Comparison of ENCODE assay signal across 29 cellular contexts in the genomic region with DNA sequence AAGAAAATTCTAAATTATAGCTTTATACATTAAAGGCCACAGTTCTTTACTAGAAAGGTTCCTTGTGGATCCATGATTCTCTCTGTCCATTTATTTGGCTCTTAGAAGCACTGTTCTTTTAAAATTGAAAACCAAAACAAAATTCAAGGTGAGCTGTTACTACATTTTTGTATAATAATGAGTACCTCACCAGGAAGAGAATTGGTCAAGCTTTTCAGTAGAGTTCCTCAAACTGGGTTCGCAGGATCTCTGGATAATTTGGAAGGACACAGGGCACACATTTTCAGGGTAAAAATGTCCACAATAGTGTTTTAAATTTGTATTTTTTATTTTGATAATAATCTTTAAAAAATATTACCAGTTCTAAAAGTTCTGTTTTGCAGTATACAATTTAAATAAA.
"Had no signal": no experiment of that assay in that cellular context is flagged by ENCODE, and none has a peak within 500 bp of the region (broad histone marks: within the 10 kb centered on the region; RNA-seq: fewer than 3 reads in every experiment).

No MANE protein-coding gene starts in this region.

- H3K9ac ChIP-seq: SK-N-SH had no signal

- ATAC-seq: activated CD4-positive, alpha-beta T cell treated with anti-CD3 and anti-CD28 coated beads for 36 hours; activated CD4-positive, CD25-positive, alpha-beta regulatory T cell treated with anti-CD3 and anti-CD28 coated beads, Interleukin-2, amount 50 U/mL, for 24 hours; activated CD8-positive, alpha-beta T cell treated with anti-CD3 and anti-CD28 coated beads, Interleukin-2, amount 10 ng/mL, durations not matched to agents 7 days and 5 days; Panc1 had no signal

- H3K27me3 ChIP-seq: brain microvascular endothelial cell, MG63, SJSA1 had no signal

- H3K36me3 ChIP-seq: brain microvascular endothelial cell, MG63, SJSA1 had no signal

- H3K27ac ChIP-seq: brain microvascular endothelial cell, SJSA1 had no signal

- H3K4me1 Mint-ChIP-seq: activated CD4-positive, alpha-beta T cell treated with anti-CD3 and anti-CD28 coated beads for 36 hours; activated CD4-positive, alpha-beta T cell treated with anti-CD3 and anti-CD28 coated beads, Interleukin-2, amount 10 ng/mL, durations not matched to agents 7 days and 5 days; activated naive CD4-positive, alpha-beta T cell treated with anti-CD3 and anti-CD28 coated beads, Interleukin-2, amount 10 ng/mL, durations not matched to agents 7 days and 5 days; activated naive CD8-positive, alpha-beta T cell treated with anti-CD3 and anti-CD28 coated beads for 36 hours had no signal

- H3K4me3 Mint-ChIP-seq: activated CD4-positive, alpha-beta T cell treated with anti-CD3 and anti-CD28 coated beads for 36 hours; activated CD4-positive, alpha-beta T cell treated with anti-CD3 and anti-CD28 coated beads, Interleukin-2, amount 10 ng/mL, durations not matched to agents 7 days and 5 days; activated CD8-positive, alpha-beta T cell treated with anti-CD3 and anti-CD28 coated beads, Interleukin-2, amount 10 ng/mL, durations not matched to agents 7 days and 5 days; activated naive CD4-positive, alpha-beta T cell treated with anti-CD3 and anti-CD28 coated beads, Interleukin-2, amount 10 ng/mL, durations not matched to agents 7 days and 5 days; activated naive CD8-positive, alpha-beta T cell treated with anti-CD3 and anti-CD28 coated beads for 36 hours; activated T-cell treated with anti-CD3 and anti-CD28 coated beads, Interleukin-2, amount 50 U/mL, for 24 hours; T-helper 1 cell treated with Interleukin-12 subunit alpha and Interleukin-12 subunit beta and Interleukin-4 antibody, amounts not matched to agents 30 μg/mL and 1 μg/mL, for 36 hours; T-helper 2 cell treated with Interferon-gamma antibody and Interleukin-4, amounts not matched to agents 5 μg/mL and 100 μg/mL, for 36 hours had no signal

- DNase-seq: activated CD4-positive, alpha-beta T cell treated with anti-CD3 and anti-CD28 coated beads for 36 hours; activated CD4-positive, alpha-beta T cell treated with anti-CD3 and anti-CD28 coated beads, Interleukin-2, amount 10 ng/mL, durations not matched to agents 7 days and 5 days; activated CD4-positive, alpha-beta T cell treated with anti-CD3 and anti-CD28 coated beads, Interleukin-2, amount 50 U/mL, for 48 hours; activated CD8-positive, alpha-beta T cell treated with anti-CD3 and anti-CD28 coated beads, Interleukin-2, amount 10 ng/mL, durations not matched to agents 7 days and 5 days; activated gamma-delta T cell treated with Interleukin-2 at 50 U/mL for 16 hours; activated naive CD4-positive, alpha-beta T cell treated with anti-CD3 and anti-CD28 coated beads, Interleukin-2, amount 10 ng/mL, durations not matched to agents 7 days and 5 days; activated naive CD8-positive, alpha-beta T cell treated with anti-CD3 and anti-CD28 coated beads for 36 hours; activated T-cell treated with anti-CD3 and anti-CD28 coated beads, Interleukin-2, amount 50 U/mL, for 24 hours; amniotic stem cell; aorta; brain microvascular endothelial cell; central memory CD4-positive, alpha-beta T cell; Kasumi-1; KG1; MG63; NCI-H1048; NCI-H1105 treated with DMSO at 0.1 percent for 48 hours; NCI-H1436; NCI-H1694; NCI-H1930; NCI-H345; NCI-H524 treated with DMSO at 0.1 percent for 48 hours; SHP77; SK-N-SH had no signal

- H3K27ac Mint-ChIP-seq: activated CD4-positive, alpha-beta T cell treated with anti-CD3 and anti-CD28 coated beads for 36 hours; activated CD4-positive, alpha-beta T cell treated with anti-CD3 and anti-CD28 coated beads, Interleukin-2, amount 10 ng/mL, durations not matched to agents 7 days and 5 days; activated CD8-positive, alpha-beta T cell treated with anti-CD3 and anti-CD28 coated beads, Interleukin-2, amount 10 ng/mL, durations not matched to agents 7 days and 5 days; activated naive CD4-positive, alpha-beta T cell treated with anti-CD3 and anti-CD28 coated beads, Interleukin-2, amount 10 ng/mL, durations not matched to agents 7 days and 5 days; activated naive CD8-positive, alpha-beta T cell treated with anti-CD3 and anti-CD28 coated beads for 36 hours; activated T-cell treated with anti-CD3 and anti-CD28 coated beads, Interleukin-2, amount 50 U/mL, for 24 hours; T-helper 1 cell treated with Interleukin-12 subunit alpha and Interleukin-12 subunit beta and Interleukin-4 antibody, amounts not matched to agents 30 μg/mL and 1 μg/mL, for 36 hours; T-helper 2 cell treated with Interferon-gamma antibody and Interleukin-4, amounts not matched to agents 5 μg/mL and 100 μg/mL, for 36 hours had no signal

- H3K36me3 Mint-ChIP-seq: activated naive CD4-positive, alpha-beta T cell treated with anti-CD3 and anti-CD28 coated beads, Interleukin-2, amount 10 ng/mL, durations not matched to agents 7 days and 5 days; activated naive CD8-positive, alpha-beta T cell treated with anti-CD3 and anti-CD28 coated beads for 36 hours had no signal

- H3K9me3 ChIP-seq: MG63, SJSA1, SK-N-SH had no signal

- H3K27me3 Mint-ChIP-seq: activated CD4-positive, alpha-beta T cell treated with anti-CD3 and anti-CD28 coated beads for 36 hours; activated CD4-positive, alpha-beta T cell treated with anti-CD3 and anti-CD28 coated beads, Interleukin-2, amount 10 ng/mL, durations not matched to agents 7 days and 5 days; activated naive CD4-positive, alpha-beta T cell treated with anti-CD3 and anti-CD28 coated beads, Interleukin-2, amount 10 ng/mL, durations not matched to agents 7 days and 5 days; activated naive CD8-positive, alpha-beta T cell treated with anti-CD3 and anti-CD28 coated beads for 36 hours; activated T-cell treated with anti-CD3 and anti-CD28 coated beads, Interleukin-2, amount 50 U/mL, for 24 hours had no signal

- H3K4me3 ChIP-seq: MG63, SJSA1 had no signal

- H3K9me3 Mint-ChIP-seq: activated CD4-positive, alpha-beta T cell treated with anti-CD3 and anti-CD28 coated beads, Interleukin-2, amount 10 ng/mL, durations not matched to agents 7 days and 5 days; activated naive CD8-positive, alpha-beta T cell treated with anti-CD3 and anti-CD28 coated beads for 36 hours; T-helper 1 cell treated with Interleukin-12 subunit alpha and Interleukin-12 subunit beta and Interleukin-4 antibody, amounts not matched to agents 30 μg/mL and 1 μg/mL, for 36 hours; T-helper 2 cell treated with Interferon-gamma antibody and Interleukin-4, amounts not matched to agents 5 μg/mL and 100 μg/mL, for 36 hours had no signal
